ENCODE assay signal across 11 cellular contexts in genomic region chr3:191246034-191246433, GRCh38. TPM values are rescaled to one million over a fixed set of nuclear protein-coding genes. Genes with fewer than 3 reads are reported as not detected.
DNase-seq lines count a peak whose midpoint lies in the region; ATAC-seq and TF ChIP-seq lines count a peak whose summit lies in the region.
"Not testable (repeated sequence)": the region's sequence is repeated elsewhere in the genome, so short reads cannot be mapped to it uniquely, and the experiment has no call there.
"Had no signal": no experiment of that assay in that cellular context is flagged by ENCODE, and none has a peak within 500 bp of the region (broad histone marks: within the 10 kb centered on the region; RNA-seq: fewer than 3 reads in every experiment).

No MANE protein-coding gene starts in this region.

- ATAC-seq in GM19043 (IDR thresholded peaks at IDR 0.05; ENCODE audit: low read depth, unreplicated experiment), result peak; percentile 51
- peak; percentile 78 for ATAC-seq in GM21723 (IDR thresholded peaks at IDR 0.05; ENCODE audit: unreplicated experiment)
- ATAC-seq in HG03039 (IDR thresholded peaks at IDR 0.05; ENCODE audit: unreplicated experiment), result peak; percentile 57
- peak; percentile 55 for ATAC-seq in HG03565 (IDR thresholded peaks at IDR 0.05; ENCODE audit: unreplicated experiment)
- ATAC-seq in gastrocnemius medialis, result not testable (repeated sequence)

- H3K27me3 ChIP-seq in gastrocnemius medialis, result not testable (repeated sequence)

- not testable (repeated sequence) for H3K36me3 ChIP-seq in gastrocnemius medialis

- in situ Hi-C loops in gastrocnemius medialis (cut with MboI; ENCODE audit: low sequenced_read_pairs in 4 of 4), result loop anchor here in 2 of 4 donors (10.0 to 25.0 kb wide), 2 partner anchors 139 to 141 kb away; no protein-coding TSS in a partner anchor

- H3K4me3 ChIP-seq in gastrocnemius medialis, result not testable (repeated sequence)

- H3K4me1 ChIP-seq in gastrocnemius medialis, result not testable (repeated sequence)

- TF ChIP-seq POLR2A in gastrocnemius medialis (IDR thresholded peaks at IDR 0.05), result not testable (repeated sequence)

- not testable (repeated sequence) for TF ChIP-seq CTCF in GM10266 (IDR thresholded peaks at IDR 0.05; ENCODE audit: control insufficient read depth, insufficient read depth, low read depth, missing control alignments); gastrocnemius medialis (IDR thresholded peaks at IDR 0.05 in 4 of 5, conservative IDR thresholded peaks at IDR 0.05 in 1 of 5)

- intact Hi-C loops in gastrocnemius medialis (cut with DNase I; ENCODE audit: low total_unique reads), result loop anchor here (10.0 kb wide), 1 partner anchor 149 kb away; no protein-coding TSS in a partner anchor

- DNase-seq in GM10266 (ENCODE audit: extremely low spot score), result peak; percentile 26
- peak; percentile 86 for DNase-seq in RPMI8226
- peak; percentile 50 for DNase-seq in globus pallidus (ENCODE audit: low spot score)
- peak; percentile 4 to 23 for DNase-seq in gastrocnemius medialis

- H3K27ac ChIP-seq in gastrocnemius medialis, result not testable (repeated sequence)

- H3K9me3 ChIP-seq in gastrocnemius medialis, result not testable (repeated sequence)

RNA-seq across cellular contexts. Expression of gene OSTN, which starts 47.0 kb away (rescaled TPM):
- total RNA-seq in gastrocnemius medialis, result under 1 TPM in 1 of 4 donors, not detected in 3; 0.07 TPM
- total RNA-seq: endothelial cell of umbilical vein, H4, SJSA1 had no signal

Comparison
In these comparisons a context has a peak if more than half of its experiments do, and no peak if none do; other contexts are left out.
1. DNase-seq: peak in every context shown above with its lines; median percentile 86 in RPMI8226; 50 in globus pallidus; 26 in GM10266; 14 in gastrocnemius medialis.